Comparison of ENCODE assay signal across 1 cellular context in genomic region chr22:36397081-36397766, GRCh38.
A peak's percentile ranks its signal among the peaks of the same experiment; 100 is the strongest.
TF ChIP-seq lines count a peak whose summit lies in the region.

No MANE protein-coding gene starts in this region.

TF ChIP-seq in HepG2, 621 proteins besides CTCF, POLR2A, EP300 and RAD21 (continued from another document and continues in another):
- peak; percentile 58; the same call in 1 of the 2 replicates for TF ChIP-seq FOXA3 (CRISPR knock-in tag; IDR thresholded peaks at IDR 0.05)
- no peak for TF ChIP-seq ZBTB37 (CRISPR knock-in tag; IDR thresholded peaks at IDR 0.05)
- TF ChIP-seq, protein P1, sequence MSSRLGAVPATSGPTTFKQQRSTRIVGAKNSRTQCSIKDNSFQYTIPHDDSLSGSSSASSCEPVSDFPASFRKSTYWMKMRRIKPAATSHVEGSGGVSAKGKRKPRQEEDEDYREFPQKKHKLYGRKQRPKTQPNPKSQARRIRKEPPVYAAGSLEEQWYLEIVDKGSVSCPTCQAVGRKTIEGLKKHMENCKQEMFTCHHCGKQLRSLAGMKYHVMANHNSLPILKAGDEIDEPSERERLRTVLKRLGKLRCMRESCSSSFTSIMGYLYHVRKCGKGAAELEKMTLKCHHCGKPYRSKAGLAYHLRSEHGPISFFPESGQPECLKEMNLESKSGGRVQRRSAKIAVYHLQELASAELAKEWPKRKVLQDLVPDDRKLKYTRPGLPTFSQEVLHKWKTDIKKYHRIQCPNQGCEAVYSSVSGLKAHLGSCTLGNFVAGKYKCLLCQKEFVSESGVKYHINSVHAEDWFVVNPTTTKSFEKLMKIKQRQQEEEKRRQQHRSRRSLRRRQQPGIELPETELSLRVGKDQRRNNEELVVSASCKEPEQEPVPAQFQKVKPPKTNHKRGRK (CRISPR knock-in tag; IDR thresholded peaks at IDR 0.05) = no peak
- no peak for TF ChIP-seq RBAK (CRISPR knock-in tag; IDR thresholded peaks at IDR 0.05)
- no peak for TF ChIP-seq ZNF547 (CRISPR knock-in tag; IDR thresholded peaks at IDR 0.05)
- no peak for TF ChIP-seq PAWR (CRISPR knock-in tag; IDR thresholded peaks at IDR 0.05; ENCODE audit: borderline replicate concordance)
- no peak for TF ChIP-seq ZNF577 (CRISPR knock-in tag; IDR thresholded peaks at IDR 0.05; ENCODE audit: borderline replicate concordance, low read depth)
- TF ChIP-seq ZNF557 (CRISPR knock-in tag; IDR thresholded peaks at IDR 0.05) = no peak
- no peak for TF ChIP-seq PHF5A (CRISPR knock-in tag; IDR thresholded peaks at IDR 0.05; ENCODE audit: low read depth, unreplicated experiment)
- TF ChIP-seq TGIF2 (CRISPR knock-in tag; IDR thresholded peaks at IDR 0.05) = no peak
- TF ChIP-seq ZNF317 (CRISPR knock-in tag; IDR thresholded peaks at IDR 0.05) = no peak
- no peak for TF ChIP-seq ZNF562 (CRISPR knock-in tag; IDR thresholded peaks at IDR 0.05; ENCODE audit: borderline replicate concordance)
- 0 out of 2 replicates have a peak, but pooled peaks have one; percentile 24 for TF ChIP-seq ZNF121 (CRISPR knock-in tag; IDR thresholded peaks at IDR 0.05)
- TF ChIP-seq POLR2AphosphoS5 (IDR thresholded peaks at IDR 0.05; ENCODE audit: low read depth, low read length) = no peak
- TF ChIP-seq, protein P2, sequence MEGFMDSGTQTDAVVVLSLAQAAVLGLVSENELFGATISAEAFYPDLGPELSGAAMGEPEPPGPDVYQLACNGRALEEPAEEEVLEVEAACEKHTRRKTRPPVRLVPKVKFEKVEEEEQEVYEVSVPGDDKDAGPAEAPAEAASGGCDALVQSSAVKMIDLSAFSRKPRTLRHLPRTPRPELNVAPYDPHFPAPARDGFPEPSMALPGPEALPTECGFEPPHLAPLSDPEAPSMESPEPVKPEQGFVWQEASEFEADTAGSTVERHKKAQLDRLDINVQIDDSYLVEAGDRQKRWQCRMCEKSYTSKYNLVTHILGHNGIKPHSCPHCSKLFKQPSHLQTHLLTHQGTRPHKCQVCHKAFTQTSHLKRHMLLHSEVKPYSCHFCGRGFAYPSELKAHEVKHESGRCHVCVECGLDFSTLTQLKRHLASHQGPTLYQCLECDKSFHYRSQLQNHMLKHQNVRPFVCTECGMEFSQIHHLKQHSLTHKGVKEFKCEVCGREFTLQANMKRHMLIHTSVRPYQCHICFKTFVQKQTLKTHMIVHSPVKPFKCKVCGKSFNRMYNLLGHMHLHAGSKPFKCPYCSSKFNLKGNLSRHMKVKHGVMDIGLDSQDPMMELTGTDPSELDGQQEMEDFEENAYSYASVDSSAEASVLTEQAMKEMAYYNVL (CRISPR knock-in tag; IDR thresholded peaks at IDR 0.05; ENCODE audit: borderline replicate concordance) = no peak
- TF ChIP-seq HIC2 (CRISPR knock-in tag; IDR thresholded peaks at IDR 0.05; ENCODE audit: low read depth) = no peak
- TF ChIP-seq, protein P3, sequence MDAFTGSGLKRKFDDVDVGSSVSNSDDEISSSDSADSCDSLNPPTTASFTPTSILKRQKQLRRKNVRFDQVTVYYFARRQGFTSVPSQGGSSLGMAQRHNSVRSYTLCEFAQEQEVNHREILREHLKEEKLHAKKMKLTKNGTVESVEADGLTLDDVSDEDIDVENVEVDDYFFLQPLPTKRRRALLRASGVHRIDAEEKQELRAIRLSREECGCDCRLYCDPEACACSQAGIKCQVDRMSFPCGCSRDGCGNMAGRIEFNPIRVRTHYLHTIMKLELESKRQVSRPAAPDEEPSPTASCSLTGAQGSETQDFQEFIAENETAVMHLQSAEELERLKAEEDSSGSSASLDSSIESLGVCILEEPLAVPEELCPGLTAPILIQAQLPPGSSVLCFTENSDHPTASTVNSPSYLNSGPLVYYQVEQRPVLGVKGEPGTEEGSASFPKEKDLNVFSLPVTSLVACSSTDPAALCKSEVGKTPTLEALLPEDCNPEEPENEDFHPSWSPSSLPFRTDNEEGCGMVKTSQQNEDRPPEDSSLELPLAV (CRISPR knock-in tag; conservative IDR thresholded peaks at IDR 0.05; ENCODE audit: low read depth) = no peak
- TF ChIP-seq ZNF367 (CRISPR knock-in tag; IDR thresholded peaks at IDR 0.05; ENCODE audit: borderline replicate concordance) = no peak
- no peak for TF ChIP-seq STAT5B (CRISPR knock-in tag; IDR thresholded peaks at IDR 0.05)
- TF ChIP-seq, protein P4, sequence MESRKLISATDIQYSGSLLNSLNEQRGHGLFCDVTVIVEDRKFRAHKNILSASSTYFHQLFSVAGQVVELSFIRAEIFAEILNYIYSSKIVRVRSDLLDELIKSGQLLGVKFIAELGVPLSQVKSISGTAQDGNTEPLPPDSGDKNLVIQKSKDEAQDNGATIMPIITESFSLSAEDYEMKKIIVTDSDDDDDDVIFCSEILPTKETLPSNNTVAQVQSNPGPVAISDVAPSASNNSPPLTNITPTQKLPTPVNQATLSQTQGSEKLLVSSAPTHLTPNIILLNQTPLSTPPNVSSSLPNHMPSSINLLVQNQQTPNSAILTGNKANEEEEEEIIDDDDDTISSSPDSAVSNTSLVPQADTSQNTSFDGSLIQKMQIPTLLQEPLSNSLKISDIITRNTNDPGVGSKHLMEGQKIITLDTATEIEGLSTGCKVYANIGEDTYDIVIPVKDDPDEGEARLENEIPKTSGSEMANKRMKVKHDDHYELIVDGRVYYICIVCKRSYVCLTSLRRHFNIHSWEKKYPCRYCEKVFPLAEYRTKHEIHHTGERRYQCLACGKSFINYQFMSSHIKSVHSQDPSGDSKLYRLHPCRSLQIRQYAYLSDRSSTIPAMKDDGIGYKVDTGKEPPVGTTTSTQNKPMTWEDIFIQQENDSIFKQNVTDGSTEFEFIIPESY (CRISPR knock-in tag; IDR thresholded peaks at IDR 0.05) = peak; percentile 30; the same call in 1 of the 2 replicates
- peak; percentile 30; the same call in 1 of the 2 replicates for TF ChIP-seq SMC3 (IDR thresholded peaks at IDR 0.05; ENCODE audit: low read length)
- TF ChIP-seq REL (CRISPR knock-in tag; conservative IDR thresholded peaks at IDR 0.05) = no peak
- no peak for TF ChIP-seq TARDBP (CRISPR knock-in tag; IDR thresholded peaks at IDR 0.05)
- peak; percentile 83 for TF ChIP-seq GATAD2A (CRISPR knock-in tag; IDR thresholded peaks at IDR 0.05)
- no peak for TF ChIP-seq GATAD1 (CRISPR knock-in tag; IDR thresholded peaks at IDR 0.05)
- TF ChIP-seq ZNF276 (CRISPR knock-in tag; IDR thresholded peaks at IDR 0.05; ENCODE audit: low read depth) = no peak
- TF ChIP-seq ZNF207 (IDR thresholded peaks at IDR 0.05; ENCODE audit: borderline replicate concordance) = no peak
- TF ChIP-seq THAP7 (CRISPR knock-in tag; IDR thresholded peaks at IDR 0.05) = no peak
- TF ChIP-seq TCF12 (IDR thresholded peaks at IDR 0.05) = no peak
- no peak for TF ChIP-seq TCF12 (CRISPR knock-in tag; IDR thresholded peaks at IDR 0.05)
- no peak for TF ChIP-seq EED (CRISPR knock-in tag; IDR thresholded peaks at IDR 0.05)
- no peak for TF ChIP-seq ZNF431 (CRISPR knock-in tag; IDR thresholded peaks at IDR 0.05; ENCODE audit: borderline replicate concordance, low read depth)
- no peak for TF ChIP-seq MIER2 (CRISPR knock-in tag; IDR thresholded peaks at IDR 0.05)
- TF ChIP-seq ZNF747 (CRISPR knock-in tag; IDR thresholded peaks at IDR 0.05; ENCODE audit: borderline replicate concordance) = no peak
- no peak for TF ChIP-seq CENPT (CRISPR knock-in tag; IDR thresholded peaks at IDR 0.05; ENCODE audit: low read depth)
- no peak for TF ChIP-seq SP140L (CRISPR knock-in tag; IDR thresholded peaks at IDR 0.05; ENCODE audit: borderline replicate concordance)
- peak; percentile 42; the same call in 1 of the 2 replicates for TF ChIP-seq CBX5 (CRISPR knock-in tag; IDR thresholded peaks at IDR 0.05; ENCODE audit: borderline replicate concordance)
- TF ChIP-seq KDM1A (CRISPR knock-in tag; IDR thresholded peaks at IDR 0.05) = peak; percentile 45; the same call in 1 of the 2 replicates
- TF ChIP-seq ZNF749 (CRISPR knock-in tag; IDR thresholded peaks at IDR 0.05; ENCODE audit: borderline replicate concordance) = no peak
- TF ChIP-seq, protein P5, sequence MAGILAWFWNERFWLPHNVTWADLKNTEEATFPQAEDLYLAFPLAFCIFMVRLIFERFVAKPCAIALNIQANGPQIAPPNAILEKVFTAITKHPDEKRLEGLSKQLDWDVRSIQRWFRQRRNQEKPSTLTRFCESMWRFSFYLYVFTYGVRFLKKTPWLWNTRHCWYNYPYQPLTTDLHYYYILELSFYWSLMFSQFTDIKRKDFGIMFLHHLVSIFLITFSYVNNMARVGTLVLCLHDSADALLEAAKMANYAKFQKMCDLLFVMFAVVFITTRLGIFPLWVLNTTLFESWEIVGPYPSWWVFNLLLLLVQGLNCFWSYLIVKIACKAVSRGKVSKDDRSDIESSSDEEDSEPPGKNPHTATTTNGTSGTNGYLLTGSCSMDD (CRISPR knock-in tag; IDR thresholded peaks at IDR 0.05) = no peak
- TF ChIP-seq ZNF782 (CRISPR knock-in tag; IDR thresholded peaks at IDR 0.05; ENCODE audit: borderline replicate concordance) = no peak
- no peak for TF ChIP-seq ZNF580 (CRISPR knock-in tag; IDR thresholded peaks at IDR 0.05; ENCODE audit: borderline replicate concordance, low read depth)
- TF ChIP-seq TRIM22 (IDR thresholded peaks at IDR 0.05) = no peak
- TF ChIP-seq MTA3 (CRISPR knock-in tag; IDR thresholded peaks at IDR 0.05) = no peak
- no peak for TF ChIP-seq ZNF281 (CRISPR knock-in tag; IDR thresholded peaks at IDR 0.05; ENCODE audit: borderline replicate concordance)
- TF ChIP-seq BHLHE40 (IDR thresholded peaks at IDR 0.05; ENCODE audit: low read length) = peak; percentile 86
- TF ChIP-seq HMGA1 (CRISPR knock-in tag; conservative IDR thresholded peaks at IDR 0.05) = no peak
- 0 out of 2 replicates have a peak, but pooled peaks have one; percentile 43 for TF ChIP-seq NFKBIZ (CRISPR knock-in tag; IDR thresholded peaks at IDR 0.05)
